1 cellular context compared by ENCODE assay signal in the genomic region with DNA sequence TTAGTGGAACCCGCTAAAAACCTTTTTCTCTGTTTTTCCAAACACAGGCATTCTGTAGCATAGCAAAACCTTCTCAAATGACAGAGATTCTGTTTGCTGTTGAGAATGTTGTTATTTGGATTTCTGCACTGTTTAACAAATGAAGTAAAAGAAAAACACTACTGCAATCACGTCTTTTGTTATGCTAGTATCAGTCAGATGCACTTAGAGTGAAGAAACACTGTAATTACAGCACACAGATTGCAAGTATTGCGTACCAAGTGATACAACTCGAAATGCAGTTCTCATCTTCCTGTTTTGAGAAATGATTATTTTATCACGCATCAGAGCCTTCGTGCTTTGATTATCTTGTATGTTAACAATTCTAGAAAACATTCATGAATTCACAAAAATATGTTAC.
TF ChIP-seq lines count a peak whose summit lies in the region.

No MANE protein-coding gene starts in this region.

TF ChIP-seq in HepG2, 621 proteins besides CTCF, POLR2A, EP300 and RAD21:
- TF ChIP-seq, protein P1, sequence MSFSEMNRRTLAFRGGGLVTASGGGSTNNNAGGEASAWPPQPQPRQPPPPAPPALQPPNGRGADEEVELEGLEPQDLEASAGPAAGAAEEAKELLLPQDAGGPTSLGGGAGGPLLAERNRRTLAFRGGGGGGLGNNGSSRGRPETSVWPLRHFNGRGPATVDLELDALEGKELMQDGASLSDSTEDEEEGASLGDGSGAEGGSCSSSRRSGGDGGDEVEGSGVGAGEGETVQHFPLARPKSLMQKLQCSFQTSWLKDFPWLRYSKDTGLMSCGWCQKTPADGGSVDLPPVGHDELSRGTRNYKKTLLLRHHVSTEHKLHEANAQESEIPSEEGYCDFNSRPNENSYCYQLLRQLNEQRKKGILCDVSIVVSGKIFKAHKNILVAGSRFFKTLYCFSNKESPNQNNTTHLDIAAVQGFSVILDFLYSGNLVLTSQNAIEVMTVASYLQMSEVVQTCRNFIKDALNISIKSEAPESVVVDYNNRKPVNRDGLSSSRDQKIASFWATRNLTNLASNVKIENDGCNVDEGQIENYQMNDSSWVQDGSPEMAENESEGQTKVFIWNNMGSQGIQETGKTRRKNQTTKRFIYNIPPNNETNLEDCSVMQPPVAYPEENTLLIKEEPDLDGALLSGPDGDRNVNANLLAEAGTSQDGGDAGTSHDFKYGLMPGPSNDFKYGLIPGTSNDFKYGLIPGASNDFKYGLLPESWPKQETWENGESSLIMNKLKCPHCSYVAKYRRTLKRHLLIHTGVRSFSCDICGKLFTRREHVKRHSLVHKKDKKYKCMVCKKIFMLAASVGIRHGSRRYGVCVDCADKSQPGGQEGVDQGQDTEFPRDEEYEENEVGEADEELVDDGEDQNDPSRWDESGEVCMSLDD (CRISPR knock-in tag; IDR thresholded peaks at IDR 0.05; ENCODE audit: borderline replicate concordance), result no peak
- TF ChIP-seq ESRRA (CRISPR knock-in tag; IDR thresholded peaks at IDR 0.05; ENCODE audit: low read depth), result no peak
- no peak for TF ChIP-seq BRCA1 (CRISPR knock-in tag; IDR thresholded peaks at IDR 0.05)
- TF ChIP-seq SSRP1 (CRISPR knock-in tag; IDR thresholded peaks at IDR 0.05), result no peak
- no peak for TF ChIP-seq ZNF3 (CRISPR knock-in tag; IDR thresholded peaks at IDR 0.05)
- no peak for TF ChIP-seq KMT2B (CRISPR knock-in tag; IDR thresholded peaks at IDR 0.05)
- no peak for TF ChIP-seq ZNF292 (CRISPR knock-in tag; IDR thresholded peaks at IDR 0.05; ENCODE audit: borderline replicate concordance, low read depth)
- TF ChIP-seq RFXAP (CRISPR knock-in tag; IDR thresholded peaks at IDR 0.05; ENCODE audit: borderline replicate concordance), result no peak
- TF ChIP-seq DR1 (CRISPR knock-in tag; IDR thresholded peaks at IDR 0.05), result no peak
- TF ChIP-seq MATR3 (CRISPR knock-in tag; IDR thresholded peaks at IDR 0.05), result no peak
- TF ChIP-seq ZNF772 (CRISPR knock-in tag; IDR thresholded peaks at IDR 0.05), result no peak
- no peak for TF ChIP-seq MED1 (CRISPR knock-in tag; IDR thresholded peaks at IDR 0.05)
- no peak for TF ChIP-seq ZNF441 (CRISPR knock-in tag; IDR thresholded peaks at IDR 0.05; ENCODE audit: borderline replicate concordance)
- TF ChIP-seq, protein P2, sequence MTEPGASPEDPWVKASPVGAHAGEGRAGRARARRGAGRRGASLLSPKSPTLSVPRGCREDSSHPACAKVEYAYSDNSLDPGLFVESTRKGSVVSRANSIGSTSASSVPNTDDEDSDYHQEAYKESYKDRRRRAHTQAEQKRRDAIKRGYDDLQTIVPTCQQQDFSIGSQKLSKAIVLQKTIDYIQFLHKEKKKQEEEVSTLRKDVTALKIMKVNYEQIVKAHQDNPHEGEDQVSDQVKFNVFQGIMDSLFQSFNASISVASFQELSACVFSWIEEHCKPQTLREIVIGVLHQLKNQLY (CRISPR knock-in tag; IDR thresholded peaks at IDR 0.05), result no peak
- TF ChIP-seq, protein P3, sequence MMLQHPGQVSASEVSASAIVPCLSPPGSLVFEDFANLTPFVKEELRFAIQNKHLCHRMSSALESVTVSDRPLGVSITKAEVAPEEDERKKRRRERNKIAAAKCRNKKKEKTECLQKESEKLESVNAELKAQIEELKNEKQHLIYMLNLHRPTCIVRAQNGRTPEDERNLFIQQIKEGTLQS (CRISPR knock-in tag; IDR thresholded peaks at IDR 0.05), result no peak
- TF ChIP-seq SIN3A (IDR thresholded peaks at IDR 0.05; ENCODE audit: borderline replicate concordance, low read depth, low read length), result no peak
- TF ChIP-seq ZNF644 (CRISPR knock-in tag; IDR thresholded peaks at IDR 0.05; ENCODE audit: low read depth), result no peak
- TF ChIP-seq ZNF331 (CRISPR knock-in tag; IDR thresholded peaks at IDR 0.05), result no peak
- TF ChIP-seq KDM3A (CRISPR knock-in tag; IDR thresholded peaks at IDR 0.05; ENCODE audit: low read depth), result no peak
